ENCODE assay signal across 14 cellular contexts in genomic region chrX:116490091-116490490, GRCh38. TPM values are rescaled to one million over a fixed set of nuclear protein-coding genes. Genes with fewer than 3 reads are reported as not detected.
A peak's percentile ranks its signal among the peaks of the same experiment; 100 is the strongest.
DNase-seq lines count a peak whose midpoint lies in the region; ATAC-seq and TF ChIP-seq lines count a peak whose summit lies in the region.
"Had no signal": no experiment of that assay in that cellular context is flagged by ENCODE, and none has a peak within 500 bp of the region (broad histone marks: within the 10 kb centered on the region; RNA-seq: fewer than 3 reads in every experiment).

No MANE protein-coding gene starts in this region.

- ATAC-seq in HG03039 (IDR thresholded peaks at IDR 0.05; ENCODE audit: unreplicated experiment), result no peak
- no peak for ATAC-seq in HG03439 (IDR thresholded peaks at IDR 0.05; ENCODE audit: unreplicated experiment)
- ATAC-seq: activated CD8-positive, alpha-beta T cell treated with anti-CD3 and anti-CD28 coated beads for 36 hours; K562 had no signal

- in situ Hi-C loops in astrocyte of the spinal cord (cut with HindIII; ENCODE audit: low sequenced_read_pairs), result no loop called here

- no peak overlapping the region for H3K27ac Mint-ChIP-seq in mesothelial cell of epicardium
- H3K27ac Mint-ChIP-seq: activated CD8-positive, alpha-beta T cell treated with anti-CD3 and anti-CD28 coated beads for 36 hours had no signal

- H3K27me3 Mint-ChIP-seq in mesothelial cell of epicardium (ENCODE audit: low read depth), result peaks cover 7% of the 10 kb centered on the region
- H3K27me3 Mint-ChIP-seq: activated CD8-positive, alpha-beta T cell treated with anti-CD3 and anti-CD28 coated beads for 36 hours had no signal

- peak; percentile 37; the same call in 1 of the 2 replicates for TF ChIP-seq CTCF in LNCAP (IDR thresholded peaks at IDR 0.05)
- TF ChIP-seq CTCF in astrocyte of the spinal cord (IDR thresholded peaks at IDR 0.05; ENCODE audit: low read depth, low read length), result peak; percentile 21
- peak; percentile 70 for TF ChIP-seq CTCF in mesothelial cell of epicardium (IDR thresholded peaks at IDR 0.05; ENCODE audit: unreplicated experiment)

- peaks cover 3% of the 10 kb centered on the region for H3K4me1 Mint-ChIP-seq in mesothelial cell of epicardium

- DNase-seq in ELR (ENCODE audit: low read depth) (peak; percentile 12), astrocyte of the spinal cord (ENCODE audit: low read depth, low spot score) (peak; percentile 2), mesothelial cell of epicardium (ENCODE audit: low spot score in 2 of 2, unreplicated experiment in 2 of 2) (no peak)
- no peak for DNase-seq in activated naive CD4-positive, alpha-beta T cell treated with Interleukin-2 at 50 U/mL for 16 hours
- DNase-seq: activated CD8-positive, alpha-beta T cell treated with anti-CD3 and anti-CD28 coated beads for 36 hours; amygdala; foreskin melanocyte; Right ventricle myocardium superior; stimulated activated CD4-positive, alpha-beta T cell treated with anti-CD3 and anti-CD28 coated beads, Interleukin-4, amount 100 ng/mL, for 4 hours had no signal

- no peaks in the 10 kb centered on the region for H3K36me3 Mint-ChIP-seq in mesothelial cell of epicardium

- no peak overlapping the region for H3K4me3 ChIP-seq in astrocyte of the spinal cord (ENCODE audit: low read depth, low read length)
- H3K4me3 ChIP-seq: K562 had no signal

- no peak overlapping the region for H3K4me3 Mint-ChIP-seq in mesothelial cell of epicardium
- H3K4me3 Mint-ChIP-seq: activated CD8-positive, alpha-beta T cell treated with anti-CD3 and anti-CD28 coated beads for 36 hours had no signal

- H3K9me3 Mint-ChIP-seq in mesothelial cell of epicardium, result no peaks in the 10 kb centered on the region
- H3K9me3 Mint-ChIP-seq: activated CD8-positive, alpha-beta T cell treated with anti-CD3 and anti-CD28 coated beads for 36 hours had no signal

RNA-seq across cellular contexts. Expression of gene CT83, which starts 27.3 kb away (rescaled TPM):
- total RNA-seq in mesothelial cell of epicardium, result not detected in 3 replicates
- total RNA-seq: activated CD8-positive, alpha-beta T cell treated with anti-CD3 and anti-CD28 coated beads for 36 hours; K562; myocyte; Right ventricle myocardium superior had no signal

RNA-seq across cellular contexts. Expression of gene SLC6A14, which starts 53.7 kb away (rescaled TPM):
- 0.11 to 0.27 TPM (median 0.16 TPM) in 3 replicates for total RNA-seq in mesothelial cell of epicardium
- total RNA-seq: activated CD8-positive, alpha-beta T cell treated with anti-CD3 and anti-CD28 coated beads for 36 hours; myocyte; Right ventricle myocardium superior had no signal

Comparison
In these comparisons a context has a peak if more than half of its experiments do, and no peak if none do; other contexts are left out.
1. DNase-seq: peak in ELR (single experiment) and astrocyte of the spinal cord (single experiment); none in mesothelial cell of epicardium (0 of 2) and activated naive CD4-positive, alpha-beta T cell treated with Interleukin-2 at 50 U/mL for 16 hours (single experiment).
2. Peak in every context shown above with its lines, with median percentiles within 50 percentile points of each other: CTCF ChIP-seq.